In the genomic region with DNA sequence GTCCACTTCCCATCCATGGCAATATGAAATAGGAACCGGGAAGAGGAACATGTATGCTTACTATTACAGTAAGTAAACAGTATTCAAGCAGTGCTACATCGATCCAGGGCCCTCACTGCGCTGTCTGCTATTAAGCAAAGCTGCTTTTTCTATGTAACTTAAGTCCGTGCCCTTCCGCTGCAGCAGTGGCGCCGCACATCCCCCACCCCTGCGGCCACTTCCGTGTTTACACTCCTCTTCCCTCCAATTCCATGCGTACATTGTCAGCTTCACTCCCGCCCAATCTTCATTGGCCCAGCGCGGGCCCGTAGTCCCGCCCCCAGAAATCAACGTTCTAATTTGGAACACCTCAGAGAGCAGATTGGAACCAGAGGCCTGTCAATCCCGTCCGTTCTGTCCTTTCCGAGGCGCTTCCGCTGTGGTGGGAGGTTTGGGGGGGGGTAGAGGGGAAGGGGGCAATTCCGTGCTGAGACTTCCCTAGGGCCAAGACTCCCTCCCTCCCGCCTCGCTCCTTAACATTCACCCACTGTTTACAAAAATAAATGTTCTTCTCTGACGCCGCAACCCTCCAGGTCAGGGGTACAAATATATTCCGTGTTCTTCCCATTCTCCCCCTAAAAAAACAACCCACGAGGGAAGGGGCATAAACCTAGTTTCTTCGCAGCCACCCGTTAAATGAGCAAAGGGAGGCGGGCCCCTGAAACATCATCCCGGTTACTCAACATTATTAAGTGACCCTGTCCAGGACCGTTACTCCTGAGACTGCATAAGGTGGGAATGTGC, we compare ENCODE assay signal across 1 cellular context.
TF ChIP-seq lines count a peak whose summit lies in the region.

No MANE protein-coding gene starts in this region.

TF ChIP-seq in HEK293, 187 proteins besides CTCF, POLR2A, EP300 and RAD21 (continued from another document and continues in another):
- TF ChIP-seq, protein P1, sequence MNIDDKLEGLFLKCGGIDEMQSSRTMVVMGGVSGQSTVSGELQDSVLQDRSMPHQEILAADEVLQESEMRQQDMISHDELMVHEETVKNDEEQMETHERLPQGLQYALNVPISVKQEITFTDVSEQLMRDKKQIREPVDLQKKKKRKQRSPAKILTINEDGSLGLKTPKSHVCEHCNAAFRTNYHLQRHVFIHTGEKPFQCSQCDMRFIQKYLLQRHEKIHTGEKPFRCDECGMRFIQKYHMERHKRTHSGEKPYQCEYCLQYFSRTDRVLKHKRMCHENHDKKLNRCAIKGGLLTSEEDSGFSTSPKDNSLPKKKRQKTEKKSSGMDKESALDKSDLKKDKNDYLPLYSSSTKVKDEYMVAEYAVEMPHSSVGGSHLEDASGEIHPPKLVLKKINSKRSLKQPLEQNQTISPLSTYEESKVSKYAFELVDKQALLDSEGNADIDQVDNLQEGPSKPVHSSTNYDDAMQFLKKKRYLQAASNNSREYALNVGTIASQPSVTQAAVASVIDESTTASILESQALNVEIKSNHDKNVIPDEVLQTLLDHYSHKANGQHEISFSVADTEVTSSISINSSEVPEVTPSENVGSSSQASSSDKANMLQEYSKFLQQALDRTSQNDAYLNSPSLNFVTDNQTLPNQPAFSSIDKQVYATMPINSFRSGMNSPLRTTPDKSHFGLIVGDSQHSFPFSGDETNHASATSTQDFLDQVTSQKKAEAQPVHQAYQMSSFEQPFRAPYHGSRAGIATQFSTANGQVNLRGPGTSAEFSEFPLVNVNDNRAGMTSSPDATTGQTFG (tag by site-specific recombination; IDR thresholded peaks at IDR 0.05; ENCODE audit: borderline replicate concordance): no peak
- TF ChIP-seq EGR2 (tag by site-specific recombination; IDR thresholded peaks at IDR 0.05; ENCODE audit: low read depth) (no peak), ZNF394 (tag by site-specific recombination; IDR thresholded peaks at IDR 0.05; ENCODE audit: borderline replicate concordance) (no peak), PRDM1 (tag by site-specific recombination; IDR thresholded peaks at IDR 0.05) (no peak), ZIC2 (tag by site-specific recombination; IDR thresholded peaks at IDR 0.05) (0 out of 2 replicates have a peak, but pooled peaks have one; percentile 6), SCRT1 (tag by site-specific recombination; IDR thresholded peaks at IDR 0.05; ENCODE audit: borderline replicate concordance) (no peak), ZNF701 (tag by site-specific recombination; IDR thresholded peaks at IDR 0.05) (no peak), KLF9 (tag by site-specific recombination; IDR thresholded peaks at IDR 0.05; ENCODE audit: low read depth) (no peak), ZNF560 (tag by site-specific recombination; IDR thresholded peaks at IDR 0.05; ENCODE audit: borderline replicate concordance) (no peak), YY2 (tag by site-specific recombination; IDR thresholded peaks at IDR 0.05) (no peak), ZNF341 (tag by site-specific recombination; IDR thresholded peaks at IDR 0.05; ENCODE audit: low read depth) (no peak), ZNF624 (tag by site-specific recombination; IDR thresholded peaks at IDR 0.05) (no peak), ZNF48 (tag by site-specific recombination; IDR thresholded peaks at IDR 0.05) (no peak), ZFP41 (tag by site-specific recombination; IDR thresholded peaks at IDR 0.05; ENCODE audit: borderline replicate concordance) (no peak), GLIS2 (tag by site-specific recombination; IDR thresholded peaks at IDR 0.05) (peak; percentile 79; the same call in 1 of the 2 replicates), ZNF175 (tag by site-specific recombination; IDR thresholded peaks at IDR 0.05) (no peak), ZSCAN16 (tag by site-specific recombination; IDR thresholded peaks at IDR 0.05) (no peak), ZNF768 (tag by site-specific recombination; IDR thresholded peaks at IDR 0.05) (no peak), ZNF473 (tag by site-specific recombination; IDR thresholded peaks at IDR 0.05) (no peak), ZNF510 (tag by site-specific recombination; IDR thresholded peaks at IDR 0.05; ENCODE audit: insufficient replicate concordance) (no peak), GFI1B (tag by site-specific recombination; IDR thresholded peaks at IDR 0.05) (no peak), ZNF621 (tag by site-specific recombination; IDR thresholded peaks at IDR 0.05) (no peak), ZNF223 (tag by site-specific recombination; IDR thresholded peaks at IDR 0.05) (no peak), MEIS1 (CRISPR knock-in tag; IDR thresholded peaks at IDR 0.05; ENCODE audit: borderline replicate concordance) (no peak), ZNF274 (IDR thresholded peaks at IDR 0.05; ENCODE audit: low read length) (no peak), ZNF274 (tag by site-specific recombination; IDR thresholded peaks at IDR 0.05; ENCODE audit: borderline replicate concordance) (no peak), OSR2 (tag by site-specific recombination; IDR thresholded peaks at IDR 0.05) (0 out of 2 replicates have a peak, but pooled peaks have one; percentile 32)
- TF ChIP-seq, protein P2, sequence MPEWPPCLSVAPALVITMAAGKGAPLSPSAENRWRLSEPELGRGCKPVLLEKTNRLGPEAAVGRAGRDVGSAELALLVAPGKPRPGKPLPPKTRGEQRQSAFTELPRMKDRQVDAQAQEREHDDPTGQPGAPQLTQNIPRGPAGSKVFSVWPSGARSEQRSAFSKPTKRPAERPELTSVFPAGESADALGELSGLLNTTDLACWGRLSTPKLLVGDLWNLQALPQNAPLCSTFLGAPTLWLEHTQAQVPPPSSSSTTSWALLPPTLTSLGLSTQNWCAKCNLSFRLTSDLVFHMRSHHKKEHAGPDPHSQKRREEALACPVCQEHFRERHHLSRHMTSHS (tag by site-specific recombination; IDR thresholded peaks at IDR 0.05): no peak
- TF ChIP-seq, protein P3, sequence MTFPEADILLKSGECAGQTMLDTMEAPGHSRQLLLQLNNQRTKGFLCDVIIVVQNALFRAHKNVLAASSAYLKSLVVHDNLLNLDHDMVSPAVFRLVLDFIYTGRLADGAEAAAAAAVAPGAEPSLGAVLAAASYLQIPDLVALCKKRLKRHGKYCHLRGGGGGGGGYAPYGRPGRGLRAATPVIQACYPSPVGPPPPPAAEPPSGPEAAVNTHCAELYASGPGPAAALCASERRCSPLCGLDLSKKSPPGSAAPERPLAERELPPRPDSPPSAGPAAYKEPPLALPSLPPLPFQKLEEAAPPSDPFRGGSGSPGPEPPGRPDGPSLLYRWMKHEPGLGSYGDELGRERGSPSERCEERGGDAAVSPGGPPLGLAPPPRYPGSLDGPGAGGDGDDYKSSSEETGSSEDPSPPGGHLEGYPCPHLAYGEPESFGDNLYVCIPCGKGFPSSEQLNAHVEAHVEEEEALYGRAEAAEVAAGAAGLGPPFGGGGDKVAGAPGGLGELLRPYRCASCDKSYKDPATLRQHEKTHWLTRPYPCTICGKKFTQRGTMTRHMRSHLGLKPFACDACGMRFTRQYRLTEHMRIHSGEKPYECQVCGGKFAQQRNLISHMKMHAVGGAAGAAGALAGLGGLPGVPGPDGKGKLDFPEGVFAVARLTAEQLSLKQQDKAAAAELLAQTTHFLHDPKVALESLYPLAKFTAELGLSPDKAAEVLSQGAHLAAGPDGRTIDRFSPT (tag by site-specific recombination; IDR thresholded peaks at IDR 0.05): no peak
- TF ChIP-seq, protein P4, sequence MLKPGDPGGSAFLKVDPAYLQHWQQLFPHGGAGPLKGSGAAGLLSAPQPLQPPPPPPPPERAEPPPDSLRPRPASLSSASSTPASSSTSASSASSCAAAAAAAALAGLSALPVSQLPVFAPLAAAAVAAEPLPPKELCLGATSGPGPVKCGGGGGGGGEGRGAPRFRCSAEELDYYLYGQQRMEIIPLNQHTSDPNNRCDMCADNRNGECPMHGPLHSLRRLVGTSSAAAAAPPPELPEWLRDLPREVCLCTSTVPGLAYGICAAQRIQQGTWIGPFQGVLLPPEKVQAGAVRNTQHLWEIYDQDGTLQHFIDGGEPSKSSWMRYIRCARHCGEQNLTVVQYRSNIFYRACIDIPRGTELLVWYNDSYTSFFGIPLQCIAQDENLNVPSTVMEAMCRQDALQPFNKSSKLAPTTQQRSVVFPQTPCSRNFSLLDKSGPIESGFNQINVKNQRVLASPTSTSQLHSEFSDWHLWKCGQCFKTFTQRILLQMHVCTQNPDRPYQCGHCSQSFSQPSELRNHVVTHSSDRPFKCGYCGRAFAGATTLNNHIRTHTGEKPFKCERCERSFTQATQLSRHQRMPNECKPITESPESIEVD (tag by site-specific recombination; IDR thresholded peaks at IDR 0.05): 0 out of 2 replicates have a peak, but pooled peaks have one; percentile 18
- TF ChIP-seq, protein P5, sequence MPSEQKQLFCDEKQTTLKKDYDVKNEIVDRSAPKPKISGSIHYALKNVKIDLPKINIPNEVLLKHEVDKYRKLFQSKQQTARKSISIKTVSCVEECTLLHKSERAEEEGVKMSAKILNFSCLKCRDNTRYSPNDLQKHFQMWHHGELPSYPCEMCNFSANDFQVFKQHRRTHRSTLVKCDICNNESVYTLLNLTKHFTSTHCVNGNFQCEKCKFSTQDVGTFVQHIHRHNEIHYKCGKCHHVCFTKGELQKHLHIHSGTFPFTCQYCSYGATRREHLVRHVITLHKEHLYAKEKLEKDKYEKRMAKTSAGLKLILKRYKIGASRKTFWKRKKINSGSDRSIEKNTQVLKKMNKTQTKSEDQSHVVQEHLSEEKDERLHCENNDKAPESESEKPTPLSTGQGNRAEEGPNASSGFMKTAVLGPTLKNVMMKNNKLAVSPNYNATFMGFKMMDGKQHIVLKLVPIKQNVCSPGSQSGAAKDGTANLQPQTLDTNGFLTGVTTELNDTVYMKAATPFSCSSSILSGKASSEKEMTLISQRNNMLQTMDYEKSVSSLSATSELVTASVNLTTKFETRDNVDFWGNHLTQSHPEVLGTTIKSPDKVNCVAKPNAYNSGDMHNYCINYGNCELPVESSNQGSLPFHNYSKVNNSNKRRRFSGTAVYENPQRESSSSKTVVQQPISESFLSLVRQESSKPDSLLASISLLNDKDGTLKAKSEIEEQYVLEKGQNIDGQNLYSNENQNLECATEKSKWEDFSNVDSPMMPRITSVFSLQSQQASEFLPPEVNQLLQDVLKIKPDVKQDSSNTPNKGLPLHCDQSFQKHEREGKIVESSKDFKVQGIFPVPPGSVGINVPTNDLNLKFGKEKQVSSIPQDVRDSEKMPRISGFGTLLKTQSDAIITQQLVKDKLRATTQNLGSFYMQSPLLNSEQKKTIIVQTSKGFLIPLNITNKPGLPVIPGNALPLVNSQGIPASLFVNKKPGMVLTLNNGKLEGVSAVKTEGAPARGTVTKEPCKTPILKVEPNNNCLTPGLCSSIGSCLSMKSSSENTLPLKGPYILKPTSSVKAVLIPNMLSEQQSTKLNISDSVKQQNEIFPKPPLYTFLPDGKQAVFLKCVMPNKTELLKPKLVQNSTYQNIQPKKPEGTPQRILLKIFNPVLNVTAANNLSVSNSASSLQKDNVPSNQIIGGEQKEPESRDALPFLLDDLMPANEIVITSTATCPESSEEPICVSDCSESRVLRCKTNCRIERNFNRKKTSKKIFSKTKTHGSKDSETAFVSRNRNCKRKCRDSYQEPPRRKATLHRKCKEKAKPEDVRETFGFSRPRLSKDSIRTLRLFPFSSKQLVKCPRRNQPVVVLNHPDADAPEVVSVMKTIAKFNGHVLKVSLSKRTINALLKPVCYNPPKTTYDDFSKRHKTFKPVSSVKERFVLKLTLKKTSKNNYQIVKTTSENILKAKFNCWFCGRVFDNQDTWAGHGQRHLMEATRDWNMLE (tag by site-specific recombination; conservative IDR thresholded peaks at IDR 0.05; ENCODE audit: low read depth): peak; percentile 40; the same call in 1 of the 2 replicates
- TF ChIP-seq, protein P6, sequence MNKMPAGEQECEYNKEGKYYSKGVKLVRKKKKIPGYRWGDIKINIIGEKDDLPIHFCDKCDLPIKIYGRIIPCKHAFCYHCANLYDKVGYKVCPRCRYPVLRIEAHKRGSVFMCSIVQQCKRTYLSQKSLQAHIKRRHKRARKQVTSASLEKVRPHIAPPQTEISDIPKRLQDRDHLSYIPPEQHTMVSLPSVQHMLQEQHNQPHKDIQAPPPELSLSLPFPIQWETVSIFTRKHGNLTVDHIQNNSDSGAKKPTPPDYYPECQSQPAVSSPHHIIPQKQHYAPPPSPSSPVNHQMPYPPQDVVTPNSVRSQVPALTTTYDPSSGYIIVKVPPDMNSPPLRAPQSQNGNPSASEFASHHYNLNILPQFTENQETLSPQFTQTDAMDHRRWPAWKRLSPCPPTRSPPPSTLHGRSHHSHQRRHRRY (tag by site-specific recombination; IDR thresholded peaks at IDR 0.05): no peak
- TF ChIP-seq, protein P7, sequence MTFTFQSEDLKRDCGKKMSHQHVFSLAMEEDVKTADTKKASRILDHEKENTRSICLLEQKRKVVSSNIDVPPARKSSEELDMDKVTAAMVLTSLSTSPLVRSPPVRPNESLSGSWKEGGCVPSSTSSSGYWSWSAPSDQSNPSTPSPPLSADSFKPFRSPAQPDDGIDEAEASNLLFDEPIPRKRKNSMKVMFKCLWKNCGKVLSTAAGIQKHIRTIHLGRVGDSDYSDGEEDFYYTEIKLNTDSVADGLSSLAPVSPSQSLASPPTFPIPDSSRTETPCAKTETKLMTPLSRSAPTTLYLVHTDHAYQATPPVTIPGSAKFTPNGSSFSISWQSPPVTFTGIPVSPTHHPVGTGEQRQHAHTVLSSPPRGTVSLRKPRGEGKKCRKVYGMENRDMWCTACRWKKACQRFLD (tag by site-specific recombination; IDR thresholded peaks at IDR 0.05): no peak
- TF ChIP-seq, protein P8, sequence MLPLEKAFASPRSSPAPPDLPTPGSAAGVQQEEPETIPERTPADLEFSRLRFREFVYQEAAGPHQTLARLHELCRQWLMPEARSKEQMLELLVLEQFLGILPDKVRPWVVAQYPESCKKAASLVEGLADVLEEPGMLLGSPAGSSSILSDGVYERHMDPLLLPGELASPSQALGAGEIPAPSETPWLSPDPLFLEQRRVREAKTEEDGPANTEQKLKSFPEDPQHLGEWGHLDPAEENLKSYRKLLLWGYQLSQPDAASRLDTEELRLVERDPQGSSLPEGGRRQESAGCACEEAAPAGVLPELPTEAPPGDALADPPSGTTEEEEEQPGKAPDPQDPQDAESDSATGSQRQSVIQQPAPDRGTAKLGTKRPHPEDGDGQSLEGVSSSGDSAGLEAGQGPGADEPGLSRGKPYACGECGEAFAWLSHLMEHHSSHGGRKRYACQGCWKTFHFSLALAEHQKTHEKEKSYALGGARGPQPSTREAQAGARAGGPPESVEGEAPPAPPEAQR (tag by site-specific recombination; IDR thresholded peaks at IDR 0.05): no peak
- TF ChIP-seq, protein P9, sequence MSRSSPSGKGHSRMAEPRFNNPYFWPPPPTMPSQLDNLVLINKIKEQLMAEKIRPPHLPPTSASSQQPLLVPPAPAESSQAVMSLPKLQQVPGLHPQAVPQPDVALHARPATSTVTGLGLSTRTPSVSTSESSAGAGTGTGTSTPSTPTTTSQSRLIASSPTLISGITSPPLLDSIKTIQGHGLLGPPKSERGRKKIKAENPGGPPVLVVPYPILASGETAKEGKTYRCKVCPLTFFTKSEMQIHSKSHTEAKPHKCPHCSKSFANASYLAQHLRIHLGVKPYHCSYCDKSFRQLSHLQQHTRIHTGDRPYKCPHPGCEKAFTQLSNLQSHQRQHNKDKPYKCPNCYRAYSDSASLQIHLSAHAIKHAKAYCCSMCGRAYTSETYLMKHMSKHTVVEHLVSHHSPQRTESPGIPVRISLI (tag by site-specific recombination; IDR thresholded peaks at IDR 0.05): 0 out of 2 replicates have a peak, but pooled peaks have one; percentile 30
- TF ChIP-seq, protein P10, sequence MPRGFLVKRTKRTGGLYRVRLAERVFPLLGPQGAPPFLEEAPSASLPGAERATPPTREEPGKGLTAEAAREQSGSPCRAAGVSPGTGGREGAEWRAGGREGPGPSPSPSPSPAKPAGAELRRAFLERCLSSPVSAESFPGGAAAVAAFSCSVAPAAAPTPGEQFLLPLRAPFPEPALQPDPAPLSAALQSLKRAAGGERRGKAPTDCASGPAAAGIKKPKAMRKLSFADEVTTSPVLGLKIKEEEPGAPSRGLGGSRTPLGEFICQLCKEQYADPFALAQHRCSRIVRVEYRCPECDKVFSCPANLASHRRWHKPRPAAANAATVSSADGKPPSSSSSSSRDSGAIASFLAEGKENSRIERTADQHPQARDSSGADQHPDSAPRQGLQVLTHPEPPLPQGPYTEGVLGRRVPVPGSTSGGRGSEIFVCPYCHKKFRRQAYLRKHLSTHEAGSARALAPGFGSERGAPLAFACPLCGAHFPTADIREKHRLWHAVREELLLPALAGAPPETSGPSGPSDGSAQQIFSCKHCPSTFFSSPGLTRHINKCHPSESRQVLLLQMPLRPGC (tag by site-specific recombination; IDR thresholded peaks at IDR 0.05): peak; percentile 64
